Comparison of ENCODE assay signal across 20 cellular contexts in genomic region chr4:76388160-76388908, GRCh38. TPM values are rescaled to one million over a fixed set of nuclear protein-coding genes. Genes with fewer than 3 reads are reported as not detected.
DNase-seq lines count a peak whose midpoint lies in the region; ATAC-seq and TF ChIP-seq lines count a peak whose summit lies in the region.
"Had no signal": no experiment of that assay in that cellular context is flagged by ENCODE, and none has a peak within 500 bp of the region (broad histone marks: within the 10 kb centered on the region; RNA-seq: fewer than 3 reads in every experiment).

No MANE protein-coding gene starts in this region.

- H3K14ac ChIP-seq in IMR-90 (replicated peaks; ENCODE audit: low read depth, low read length): no peak overlapping the region

- H3K4me3 ChIP-seq in Caco-2 (ENCODE audit: low read depth, low read length) (no peak overlapping the region), IMR-90 (ENCODE audit: insufficient read depth, low read depth, low read length) (no peak overlapping the region), endodermal cell (ENCODE audit: low read length) (no peak overlapping the region), esophagus squamous epithelium (no peak overlapping the region), colonic mucosa (no peak overlapping the region)
- H3K4me3 ChIP-seq: gastroesophageal sphincter had no signal

- POLR2A ChIA-PET in Caco-2 (lab: Charles Lee): no interaction called here
- POLR2A ChIA-PET in IMR-90 (lab: Charles Lee; ENCODE audit: unreplicated experiment): interaction anchor here (1.0 kb wide), 1 partner anchor 9 kb away, joined by 3 read pairs; no protein-coding TSS in a partner anchor

- no peak overlapping the region for H2BK15ac ChIP-seq in IMR-90 (ENCODE audit: low read depth, low read length)

- no peak overlapping the region for H3K56ac ChIP-seq in IMR-90 (ENCODE audit: extremely low read depth, insufficient read depth, low read length)

- no peak overlapping the region for H2BK5ac ChIP-seq in IMR-90 (ENCODE audit: low read depth, low read length, poor library complexity, severe bottlenecking)

- TF ChIP-seq POLR2A in IMR-90 (IDR thresholded peaks at IDR 0.05; ENCODE audit: low read depth, low read length): no peak
- TF ChIP-seq POLR2A in esophagus squamous epithelium (IDR thresholded peaks at IDR 0.05): no peak

- H4K20me1 ChIP-seq in IMR-90 (ENCODE audit: insufficient read depth, low read length): no peaks in the 10 kb centered on the region

- no peak overlapping the region for H4K5ac ChIP-seq in IMR-90 (ENCODE audit: low read depth, low read length)

- 100% methylated on average over 1 of the region's 3 CpGs; no CpG with 5 or more reads in 1 of the 2 experiments for WGBS in IMR-90 (ENCODE audit: extremely low coverage in 2 of 2, insufficient read length in 1 of 2), 2 experiments
- WGBS in endodermal cell (ENCODE audit: insufficient coverage in 1 of 2, insufficient read length in 1 of 2), 2 experiments: 78 to 100% methylated on average over 2 to 3 of the region's 3 CpGs
- WGBS in esophagus squamous epithelium, 2 donors: 29 to 51% methylated on average over 1 to 2 of the region's 3 CpGs

- no peaks in the 10 kb centered on the region for H3K36me3 ChIP-seq in Caco-2 (ENCODE audit: control insufficient read depth, insufficient read depth, low read length)
- H3K36me3 ChIP-seq in IMR-90 (ENCODE audit: control insufficient read depth, insufficient read depth, low read length): no peaks in the 10 kb centered on the region
- H3K36me3 ChIP-seq in endodermal cell (ENCODE audit: control insufficient read depth, insufficient read depth, low read length): no peaks in the 10 kb centered on the region
- no peaks in the 10 kb centered on the region for H3K36me3 ChIP-seq in esophagus squamous epithelium
- H3K36me3 ChIP-seq in colonic mucosa: no peaks in the 10 kb centered on the region
- H3K36me3 ChIP-seq: BE2C, gastroesophageal sphincter had no signal

- dilution Hi-C loops in IMR-90 (cut with HindIII; ENCODE audit: low sequenced_read_pairs, unreplicated experiment): no loop called here

- H3K27me3 ChIP-seq in Caco-2 (replicated peaks; ENCODE audit: control insufficient read depth, insufficient read depth, low read length): no peaks in the 10 kb centered on the region
- peaks cover 4% of the 10 kb centered on the region; the same call in 1 of the 2 replicates for H3K27me3 ChIP-seq in IMR-90 (ENCODE audit: control insufficient read depth, insufficient read depth, low read length)
- no peaks in the 10 kb centered on the region for H3K27me3 ChIP-seq in endodermal cell (ENCODE audit: control insufficient read depth, insufficient read depth, low read length, poor library complexity, severe bottlenecking)
- peaks cover 0 to 4% (median 0%) of the 10 kb centered on the region in 4 donors for H3K27me3 ChIP-seq in esophagus squamous epithelium
- no peaks in the 10 kb centered on the region for H3K27me3 ChIP-seq in colonic mucosa
- H3K27me3 ChIP-seq: gastroesophageal sphincter had no signal

- no peak overlapping the region for H4K8ac ChIP-seq in IMR-90 (ENCODE audit: low read depth in 2 of 2, low read length in 2 of 2)

- H3K36me3 Mint-ChIP-seq in Caco-2 (ENCODE audit: insufficient read depth, unreplicated experiment): no peaks in the 10 kb centered on the region
- no peaks in the 10 kb centered on the region for H3K36me3 Mint-ChIP-seq in endodermal cell (ENCODE audit: low read depth)

- no peak overlapping the region for H3K23ac ChIP-seq in IMR-90 (ENCODE audit: low read depth, low read length)

- H3K4me1 ChIP-seq in Caco-2 (0 out of 2 replicates have a peak, but pooled peaks cover 4% of the 10 kb centered on the region), IMR-90 (ENCODE audit: control insufficient read depth, insufficient read depth, low read length) (no peaks in the 10 kb centered on the region), endodermal cell (ENCODE audit: control insufficient read depth, insufficient read depth, low read length) (no peaks in the 10 kb centered on the region), esophagus squamous epithelium (no peaks in the 10 kb centered on the region), colonic mucosa (no peaks in the 10 kb centered on the region)
- H3K4me1 ChIP-seq: BE2C, gastroesophageal sphincter had no signal

- H2AK9ac ChIP-seq in IMR-90 (replicated peaks; ENCODE audit: low read depth, low read length, poor library complexity): no peak overlapping the region

- H3K9me3 Mint-ChIP-seq in Caco-2 (ENCODE audit: unreplicated experiment) (peaks cover 14% of the 10 kb centered on the region), endodermal cell (peaks cover 6% of the 10 kb centered on the region)

- H3K27ac Mint-ChIP-seq in Caco-2 (ENCODE audit: unreplicated experiment) (no peak overlapping the region), endodermal cell (no peak overlapping the region)
- H3K27ac Mint-ChIP-seq: HFFc6; T-helper 1 cell treated with Interleukin-12 subunit alpha and Interleukin-12 subunit beta and Interleukin-4 antibody, amounts not matched to agents 30 μg/mL and 1 μg/mL, for 36 hours had no signal

- H4K91ac ChIP-seq in IMR-90 (ENCODE audit: insufficient read depth, low read depth, low read length): no peak overlapping the region

- CTCF ChIA-PET in Caco-2 (lab: Charles Lee): interaction anchor here (1.0 kb wide), 1 partner anchor 153 kb away, joined by 4 read pairs; no protein-coding TSS in a partner anchor
- CTCF ChIA-PET in IMR-90 (lab: Yijun Ruan, JAX): interaction anchor here (0.6 to 0.7 kb wide), 2 partner anchors 19 to 1231 kb away, joined by 3 read pairs; no protein-coding TSS in a partner anchor

- DNase-seq in Caco-2: peak; percentile 55 to 88
- DNase-seq in IMR-90: no peak
- peak; percentile 57 for DNase-seq in endodermal cell
- DNase-seq in left lobe of liver (ENCODE audit: low spot score): peak; percentile 75
- DNase-seq in activated CD8-positive, alpha-beta memory T cell treated with anti-CD3 and anti-CD28 coated beads, Interleukin-2, amount 50 U/mL, for 48 hours: no peak
- no peak for DNase-seq in esophagus squamous epithelium (lab: John Stamatoyannopoulos, UW)
- DNase-seq in head of caudate nucleus: no peak
- no peak for DNase-seq in colonic mucosa
- DNase-seq: activated effector memory CD4-positive, alpha-beta T cell treated with anti-CD3 and anti-CD28 coated beads, Interleukin-2, amount 50 U/mL, for 16 hours; BE2C; HFFc6; left colon; NCI-H1694; NCI-H774; SHP77 treated with DMSO at 0.1 percent for 48 hours had no signal

- H2AFZ ChIP-seq in IMR-90 (replicated peaks; ENCODE audit: low read length, poor library complexity): peak overlapping the region; percentile 0

- TF ChIP-seq RAD21 in IMR-90 (IDR thresholded peaks at IDR 0.05; ENCODE audit: low read length): no peak

- H3K4ac ChIP-seq in IMR-90 (ENCODE audit: low read depth, low read length): no peak overlapping the region

- no peak overlapping the region for H2BK20ac ChIP-seq in IMR-90 (ENCODE audit: low read depth, low read length)

- H3K9me1 ChIP-seq in IMR-90 (ENCODE audit: insufficient read depth, low read length): no peaks in the 10 kb centered on the region

- H3K27ac ChIP-seq in IMR-90 (ENCODE audit: insufficient read depth, low read length) (no peak overlapping the region), endodermal cell (ENCODE audit: low read depth, low read length) (no peak overlapping the region), esophagus squamous epithelium (no peak overlapping the region), colonic mucosa (no peak overlapping the region)
- H3K27ac ChIP-seq: gastroesophageal sphincter had no signal

- H2AK5ac ChIP-seq in IMR-90 (ENCODE audit: low read depth, low read length): no peak overlapping the region

- H3K9ac ChIP-seq in IMR-90 (ENCODE audit: low read depth, low read length) (no peak overlapping the region), endodermal cell (ENCODE audit: extremely low read depth, low read length, poor library complexity, severe bottlenecking) (no peak overlapping the region), colonic mucosa (ENCODE audit: low read depth in 2 of 2, low read length in 2 of 2) (no peak overlapping the region)

- H3K9me3 ChIP-seq in Caco-2: peaks cover 8% of the 10 kb centered on the region
- H3K9me3 ChIP-seq in IMR-90 (ENCODE audit: control insufficient read depth, insufficient read depth, low read length): no peaks in the 10 kb centered on the region
- no peaks in the 10 kb centered on the region for H3K9me3 ChIP-seq in endodermal cell (ENCODE audit: control insufficient read depth, low read length)
- peaks cover 0 to 6% (median 0%) of the 10 kb centered on the region in 3 donors for H3K9me3 ChIP-seq in esophagus squamous epithelium
- H3K9me3 ChIP-seq in colonic mucosa: no peaks in the 10 kb centered on the region
- H3K9me3 ChIP-seq: BE2C had no signal

- in situ Hi-C loops in IMR-90 (cut with MboI; ENCODE audit: low sequenced_read_pairs): no loop called here

- no peak overlapping the region; the same call in 1 of the 2 replicates for H2BK120ac ChIP-seq in IMR-90 (ENCODE audit: low read depth, low read length)

- H3K79me1 ChIP-seq in IMR-90 (ENCODE audit: low read depth in 1 of 2, low read length in 2 of 2): no peaks in the 10 kb centered on the region

- no peak overlapping the region for H3K4me2 ChIP-seq in IMR-90 (ENCODE audit: low read depth, low read length)

- TF ChIP-seq CTCF in Caco-2 (IDR thresholded peaks at IDR 0.05; ENCODE audit: insufficient read depth in 1 of 2, low read depth in 1 of 2, low read length in 1 of 2, severe bottlenecking in 1 of 2, unreplicated experiment in 1 of 2) (no peak), IMR-90 (conservative IDR thresholded peaks at IDR 0.05; ENCODE audit: low read depth, low read length) (no peak), endodermal cell (conservative IDR thresholded peaks at IDR 0.05) (no peak), esophagus squamous epithelium (IDR thresholded peaks at IDR 0.05) (no peak), colonic mucosa (IDR thresholded peaks at IDR 0.05) (no peak)

- H3K18ac ChIP-seq in IMR-90 (ENCODE audit: low read depth, low read length): no peak overlapping the region

- H3K4me3 Mint-ChIP-seq in Caco-2 (ENCODE audit: unreplicated experiment): no peak overlapping the region
- H3K4me3 Mint-ChIP-seq in endodermal cell: no peak overlapping the region
- H3K4me3 Mint-ChIP-seq: HFFc6; IgD-negative memory B cell; T-helper 1 cell treated with Interleukin-12 subunit alpha and Interleukin-12 subunit beta and Interleukin-4 antibody, amounts not matched to agents 30 μg/mL and 1 μg/mL, for 36 hours had no signal

- H3K27me3 Mint-ChIP-seq in Caco-2 (ENCODE audit: insufficient read depth, unreplicated experiment): peaks cover 4% of the 10 kb centered on the region
- H3K27me3 Mint-ChIP-seq in endodermal cell (ENCODE audit: insufficient read depth): no peaks in the 10 kb centered on the region

- ATAC-seq in IMR-90 (ENCODE audit: low read depth) (peak; percentile 32; the same call in 1 of the 2 replicates), left lobe of liver (peak; percentile 83)
- ATAC-seq: gastroesophageal sphincter, left colon had no signal

- intact Hi-C loops in Caco-2 (cut with micrococcal nuclease; ENCODE audit: unreplicated experiment) (no loop called here), IMR-90 (cut with micrococcal nuclease) (no loop called here), esophagus squamous epithelium (cut with DNase I) (no loop called here), head of caudate nucleus (cut with DNase I) (no loop called here), colonic mucosa (cut with DNase I) (no loop called here)

- BruUV-seq in Caco-2 (replicated peaks; lab: Mats Ljungman, UMichigan) (no TSS peak), IMR-90 (replicated peaks; lab: Mats Ljungman, UMichigan) (no TSS peak)

- H3K4me1 Mint-ChIP-seq in Caco-2 (ENCODE audit: low read depth, unreplicated experiment) (peaks cover 2% of the 10 kb centered on the region), endodermal cell (no peaks in the 10 kb centered on the region)
- H3K4me1 Mint-ChIP-seq: IgD-negative memory B cell had no signal

RNA-seq across cellular contexts. Expression of gene CCDC158, which starts 32.6 kb away (rescaled TPM):
- total RNA-seq in Caco-2 (2022) (0.39 and 0.56 TPM in 2 replicates), IMR-90 (2012; rRNA removed) (not detected in 2 replicates), endodermal cell (not detected), left lobe of liver (3.9 TPM), esophagus squamous epithelium (under 1 TPM in 1 of 4 donors, not detected in 3; 0.19 TPM), colonic mucosa (not detected)
- not detected in 2 replicates for polyA plus RNA-seq in IMR-90 (2012; rRNA removed)
- not detected in 2 replicates for polyA plus RNA-seq in IMR-90 (2012; cell fraction: cytosol; rRNA removed)
- polyA plus RNA-seq in IMR-90 (2012; cell fraction: nucleus; rRNA removed; ENCODE audit: low replicate concordance): not detected in 2 replicates
- polyA plus RNA-seq in endodermal cell (2013, experiment 1 of 2): not detected
- polyA plus RNA-seq in endodermal cell (2013, experiment 2 of 2): not detected
- total RNA-seq: dermis microvascular lymphatic vessel endothelial cell had no signal
- polyA plus RNA-seq: IgD-negative memory B cell, neural cell had no signal

RNA-seq across cellular contexts. Expression of gene SHROOM3, which starts 46.7 kb away (rescaled TPM):
- total RNA-seq in Caco-2 (2022) (16.3 and 25.3 TPM in 2 replicates), IMR-90 (2012; rRNA removed) (18.1 and 19.5 TPM in 2 replicates), endodermal cell (10 to 100 TPM; 18.1 to 21.8 TPM), left lobe of liver (39.9 TPM), esophagus squamous epithelium (10 to 100 TPM; 20.3 to 50.9 (median 34.9) TPM), colonic mucosa (100 to 1,000 TPM; 142 to 160 TPM)
- polyA plus RNA-seq in IMR-90 (2012; rRNA removed): 10.8 and 14.2 TPM in 2 replicates
- 7.3 and 10.8 TPM in 2 replicates for polyA plus RNA-seq in IMR-90 (2012; cell fraction: cytosol; rRNA removed)
- polyA plus RNA-seq in IMR-90 (2012; cell fraction: nucleus; rRNA removed; ENCODE audit: low replicate concordance): 9.4 and 11.4 TPM in 2 replicates
- polyA plus RNA-seq in endodermal cell (2013, experiment 1 of 2): 38.3 TPM
- polyA plus RNA-seq in endodermal cell (2013, experiment 2 of 2): 34.0 TPM
- polyA plus RNA-seq: IgD-negative memory B cell had no signal

Comparison
In these comparisons a context has a peak if more than half of its experiments do, and no peak if none do; other contexts are left out.
1. DNase-seq: peak in Caco-2 (2 of 2), endodermal cell (single experiment) and left lobe of liver (single experiment); none in IMR-90 (single experiment), activated CD8-positive, alpha-beta memory T cell treated with anti-CD3 and anti-CD28 coated beads, Interleukin-2, amount 50 U/mL, for 48 hours (single experiment), esophagus squamous epithelium (single experiment), head of caudate nucleus (0 of 42) and colonic mucosa (single experiment).